In genomic region chr12:89105243-89105642, GRCh38 we compare ENCODE assay signal across 8 cellular contexts.
"Had no signal": no experiment of that assay in that cellular context is flagged by ENCODE, and none has a peak within 500 bp of the region (broad histone marks: within the 10 kb centered on the region; RNA-seq: fewer than 3 reads in every experiment).

No MANE protein-coding gene starts in this region.

- H3K9me3 ChIP-seq: HAP-1 had no signal

- H3K9ac ChIP-seq: GM23248 had no signal

- DNase-seq: GM23248, GOT3, H7, HFFc6 had no signal

- ATAC-seq: HCT116, HepG2 had no signal

- H2AFZ ChIP-seq: GM23248 had no signal

- H3K4me3 ChIP-seq: GM23248, HAP-1 had no signal

- H3K27ac ChIP-seq: GM23248, HL-60 had no signal

- H3K36me3 ChIP-seq: HAP-1 had no signal

- H3K4me1 ChIP-seq: HAP-1 had no signal
